ENCODE assay signal across 10 cellular contexts in genomic region chrX:154082396-154083133, GRCh38. TPM values are rescaled to one million over a fixed set of nuclear protein-coding genes. Genes with fewer than 3 reads are reported as not detected.
A peak's percentile ranks its signal among the peaks of the same experiment; 100 is the strongest.
DNase-seq lines count a peak whose midpoint lies in the region; ATAC-seq and TF ChIP-seq lines count a peak whose summit lies in the region.
"Had no signal": no experiment of that assay in that cellular context is flagged by ENCODE, and none has a peak within 500 bp of the region (broad histone marks: within the 10 kb centered on the region; RNA-seq: fewer than 3 reads in every experiment).

No MANE protein-coding gene starts in this region.

- in situ Hi-C loops in mammary epithelial cell (cut with MboI; ENCODE audit: low sequenced_read_pairs in 2 of 2) = no loop called here

- CTCF ChIA-PET in mammary epithelial cell (lab: Charles Lee; ENCODE audit: low non-redundant PET) = no interaction called here

- H3K4me3 ChIP-seq in mammary epithelial cell (replicated peaks in 1 of 3; ENCODE audit: insufficient read depth in 1 of 3, low read depth in 2 of 3, low read length in 3 of 3) (no peak overlapping the region), mesodermal cell (ENCODE audit: extremely low read depth, insufficient read depth, low read length, poor library complexity, severe bottlenecking) (no peak overlapping the region), neural progenitor cell (no peak overlapping the region)

- H3K4me2 ChIP-seq in mammary epithelial cell (ENCODE audit: insufficient read depth, low read depth, low read length) (no peak overlapping the region), neural progenitor cell (no peak overlapping the region)

- DNase-seq in AG08396 (ENCODE audit: low spot score) (peak; percentile 50), HFFc6 (peak; percentile 62), mammary epithelial cell (peak; percentile 55), caudate nucleus (lab: John Stamatoyannopoulos, UW) (no peak), neural progenitor cell (ENCODE audit: low spot score) (no peak), NK-92 (lab: John Stamatoyannopoulos, UW; ENCODE audit: unreplicated experiment) (no peak)
- DNase-seq: NCI-H1417, posterior cingulate gyrus had no signal

- no peak for ATAC-seq in GM18907 (IDR thresholded peaks at IDR 0.05; ENCODE audit: unreplicated experiment)

- WGBS in mammary epithelial cell (ENCODE audit: low coverage, missing lambda C conversion rate) = 70% methylated on average over 10 of the region's 12 CpGs
- 100% methylated on average over 2 of the region's 12 CpGs; no CpG with 5 or more reads in 1 of the 2 experiments for WGBS in mesodermal cell (ENCODE audit: insufficient coverage in 2 of 2), 2 experiments

- BruUV-seq in mammary epithelial cell (replicated peaks; lab: Mats Ljungman, UMichigan) = no TSS peak

- dilution Hi-C loops in mammary epithelial cell (cut with HindIII; ENCODE audit: low sequenced_read_pairs) = no loop called here

- intact Hi-C loops in mammary epithelial cell (cut with micrococcal nuclease) = loop anchor here (2.0 kb wide), 1 partner anchor 14 kb away; the partner anchor contains the start of gene MECP2

- no peaks in the 10 kb centered on the region for H3K9me3 ChIP-seq in mammary epithelial cell (replicated peaks; ENCODE audit: insufficient read depth, low read length)
- no peaks in the 10 kb centered on the region for H3K9me3 ChIP-seq in mesodermal cell (ENCODE audit: control insufficient read depth, low read length)
- H3K9me3 ChIP-seq in neural progenitor cell (ENCODE audit: low read depth) = no peaks in the 10 kb centered on the region

- peak overlapping the region; percentile 62 for H3K4me3 Mint-ChIP-seq in HFFc6
- H3K4me3 Mint-ChIP-seq in neural progenitor cell = no peak overlapping the region

- no peaks in the 10 kb centered on the region for H3K27me3 Mint-ChIP-seq in HFFc6 (ENCODE audit: insufficient read depth)
- H3K27me3 Mint-ChIP-seq in neural progenitor cell (ENCODE audit: insufficient read depth, low read depth) = no peaks in the 10 kb centered on the region

- H3K27me3 ChIP-seq in mammary epithelial cell (ENCODE audit: insufficient read depth, low read length) = no peaks in the 10 kb centered on the region
- H3K27me3 ChIP-seq in neural progenitor cell = no peaks in the 10 kb centered on the region

- peaks cover 73% of the 10 kb centered on the region for H3K79me2 ChIP-seq in mammary epithelial cell (ENCODE audit: insufficient read depth, low read length)
- H3K79me2 ChIP-seq in neural progenitor cell (ENCODE audit: low read depth) = peaks cover 95% of the 10 kb centered on the region

- H3K9ac ChIP-seq in mammary epithelial cell (ENCODE audit: insufficient read depth, low read length) (no peak overlapping the region), neural progenitor cell (no peak overlapping the region)

- no peaks in the 10 kb centered on the region; the same call in 1 of the 2 replicates for H3K36me3 Mint-ChIP-seq in HFFc6 (ENCODE audit: low read depth)
- H3K36me3 Mint-ChIP-seq in neural progenitor cell = peaks cover 29% of the 10 kb centered on the region

- H3K4me1 Mint-ChIP-seq in HFFc6 (ENCODE audit: low read depth) (peaks cover 22% of the 10 kb centered on the region), neural progenitor cell (peaks cover 4% of the 10 kb centered on the region)

- no peaks in the 10 kb centered on the region for H3K9me3 Mint-ChIP-seq in HFFc6
- peaks cover 26% of the 10 kb centered on the region for H3K9me3 Mint-ChIP-seq in neural progenitor cell

- TF ChIP-seq CTCF in HFFc6 (IDR thresholded peaks at IDR 0.05) (no peak), mammary epithelial cell (conservative IDR thresholded peaks at IDR 0.05 in 1 of 2, IDR thresholded peaks at IDR 0.05 in 1 of 2; ENCODE audit: extremely low read depth in 1 of 2, insufficient read depth in 1 of 2, low read depth in 1 of 2, low read length in 2 of 2) (no peak), neural progenitor cell (IDR thresholded peaks at IDR 0.05) (no peak)

- H2AFZ ChIP-seq in mammary epithelial cell (ENCODE audit: low read depth, low read length) (no peak overlapping the region), neural progenitor cell (replicated peaks) (no peak overlapping the region)

- H3K36me3 ChIP-seq in mammary epithelial cell (ENCODE audit: insufficient read depth, low read length) (peaks cover 2% of the 10 kb centered on the region), mesodermal cell (ENCODE audit: control insufficient read depth, insufficient read depth, low read length) (peaks cover 28% of the 10 kb centered on the region), neural progenitor cell (no peaks in the 10 kb centered on the region)

- H3K27ac ChIP-seq in mammary epithelial cell (ENCODE audit: insufficient read depth, low read depth, low read length) (no peak overlapping the region), mesodermal cell (ENCODE audit: low read depth, low read length, severe bottlenecking) (peak overlapping the region; percentile 51), caudate nucleus (ENCODE audit: low read depth, low read length) (no peak overlapping the region), neural progenitor cell (no peak overlapping the region)

- no peaks in the 10 kb centered on the region for H4K20me1 ChIP-seq in mammary epithelial cell (ENCODE audit: insufficient read depth, low read length)
- H4K20me1 ChIP-seq in neural progenitor cell (ENCODE audit: low read depth) = peaks cover 20% of the 10 kb centered on the region

- H3K4me1 ChIP-seq in mammary epithelial cell (ENCODE audit: insufficient read depth, low read length) (no peaks in the 10 kb centered on the region), mesodermal cell (ENCODE audit: control insufficient read depth, insufficient read depth, low read length, poor library complexity, severe bottlenecking) (peaks cover 7% of the 10 kb centered on the region), neural progenitor cell (no peaks in the 10 kb centered on the region)

- no peaks in the 10 kb centered on the region for H3F3A ChIP-seq in neural progenitor cell (ENCODE audit: low read depth)

- H3K27ac Mint-ChIP-seq in HFFc6 = peak overlapping the region; percentile 78
- H3K27ac Mint-ChIP-seq in neural progenitor cell = no peak overlapping the region

RNA-seq across cellular contexts. Expression of gene MECP2, which starts 15.0 kb away (rescaled TPM):
- 10 to 100 TPM; 28.8 to 35.8 (median 31.9) TPM for total RNA-seq in HFFc6 (2021; fragmentation: NEBNext Ultra II Directional; extraction: Animal tissue kit (Norgen Biotek cat#: 25700))
- total RNA-seq in mammary epithelial cell = 10 to 100 TPM; 17.5 to 35.6 TPM
- 12.1 TPM for polyA plus RNA-seq in mammary epithelial cell
- 50.5 TPM for polyA minus RNA-seq in mammary epithelial cell
- 25.3 TPM for polyA plus RNA-seq in mesodermal cell (2013, experiment 1 of 2)
- polyA plus RNA-seq in mesodermal cell (2013, experiment 2 of 2) = 22.6 TPM
- 26.7 and 32.4 TPM in 2 replicates for total RNA-seq in neural progenitor cell (ENCODE audit: low replicate concordance)

Comparison
In these comparisons a context has a peak if more than half of its experiments do, and no peak if none do; other contexts are left out.
1. DNase-seq: peak in AG08396 (single experiment), HFFc6 (single experiment) and mammary epithelial cell (single experiment); none in caudate nucleus (0 of 61), neural progenitor cell (single experiment) and NK-92 (single experiment).